In the genomic region with DNA sequence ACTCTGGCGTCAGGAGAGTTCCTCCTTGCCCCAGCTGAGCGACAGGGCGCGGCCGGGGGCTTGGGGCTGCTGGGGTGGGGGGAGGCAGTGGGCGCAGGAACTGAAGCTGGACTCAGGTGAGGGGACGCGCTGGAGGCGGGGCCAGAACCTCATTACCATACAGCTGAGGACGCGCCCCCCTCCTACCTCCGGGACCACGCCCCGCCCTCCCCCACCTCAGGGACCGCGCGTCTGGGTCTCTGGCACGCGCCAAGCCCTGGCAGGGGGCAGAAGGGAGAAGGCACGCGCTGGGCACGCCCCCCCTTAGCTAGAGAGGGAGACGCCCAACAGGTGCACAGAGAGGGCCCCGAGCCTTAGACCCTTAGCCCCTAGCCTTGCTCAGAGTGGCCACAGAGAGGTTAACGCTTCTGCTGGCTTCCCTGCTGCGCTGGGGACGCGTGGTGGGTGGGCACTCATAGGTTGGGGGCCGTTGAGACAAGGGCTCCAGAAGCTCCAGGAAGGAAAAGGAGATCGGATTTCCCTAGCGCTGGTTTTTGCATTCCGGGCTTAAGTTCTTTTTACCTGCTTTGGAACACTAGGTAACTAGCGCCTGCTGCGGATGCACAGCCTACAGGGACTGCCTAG, we compare ENCODE assay signal across 1 cellular context.
TF ChIP-seq lines count a peak whose summit lies in the region.

No MANE protein-coding gene starts in this region.

TF ChIP-seq in IMR-90, 13 proteins besides CTCF, POLR2A, EP300 and RAD21:
- TF ChIP-seq ELK1 (IDR thresholded peaks at IDR 0.05; ENCODE audit: borderline replicate concordance, low read depth, low read length) = no peak
- TF ChIP-seq FOS (IDR thresholded peaks at IDR 0.05; ENCODE audit: low read depth, low read length) = no peak
- TF ChIP-seq NFE2L2 (IDR thresholded peaks at IDR 0.05; ENCODE audit: low read depth, low read length) = no peak
- TF ChIP-seq BHLHE40 (IDR thresholded peaks at IDR 0.05; ENCODE audit: low read depth, low read length) = no peak
- TF ChIP-seq SMC3 (IDR thresholded peaks at IDR 0.05; ENCODE audit: low read depth, low read length) = no peak
- TF ChIP-seq CEBPB (IDR thresholded peaks at IDR 0.05; ENCODE audit: low read depth, low read length) = no peak
- TF ChIP-seq CHD1 (IDR thresholded peaks at IDR 0.05; ENCODE audit: low read depth, low read length) = no peak
- no peak for TF ChIP-seq MAZ (IDR thresholded peaks at IDR 0.05; ENCODE audit: borderline replicate concordance, low read depth, low read length)
- no peak for TF ChIP-seq MXI1 (IDR thresholded peaks at IDR 0.05; ENCODE audit: borderline replicate concordance, low read depth, low read length)
- TF ChIP-seq, protein P1, sequence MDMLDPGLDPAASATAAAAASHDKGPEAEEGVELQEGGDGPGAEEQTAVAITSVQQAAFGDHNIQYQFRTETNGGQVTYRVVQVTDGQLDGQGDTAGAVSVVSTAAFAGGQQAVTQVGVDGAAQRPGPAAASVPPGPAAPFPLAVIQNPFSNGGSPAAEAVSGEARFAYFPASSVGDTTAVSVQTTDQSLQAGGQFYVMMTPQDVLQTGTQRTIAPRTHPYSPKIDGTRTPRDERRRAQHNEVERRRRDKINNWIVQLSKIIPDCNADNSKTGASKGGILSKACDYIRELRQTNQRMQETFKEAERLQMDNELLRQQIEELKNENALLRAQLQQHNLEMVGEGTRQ (IDR thresholded peaks at IDR 0.05; ENCODE audit: low read depth, low read length) = no peak
- TF ChIP-seq RFX5 (IDR thresholded peaks at IDR 0.05; ENCODE audit: low read depth, low read length) = no peak
- TF ChIP-seq RCOR1 (IDR thresholded peaks at IDR 0.05; ENCODE audit: insufficient replicate concordance, low read length) = no peak
- TF ChIP-seq MAFK (IDR thresholded peaks at IDR 0.05; ENCODE audit: low read depth, low read length) = no peak
